8 cellular contexts compared by ENCODE assay signal in genomic region chr9:14661421-14662059, GRCh38. TPM values are rescaled to one million over a fixed set of nuclear protein-coding genes. Genes with fewer than 3 reads are reported as not detected.
A peak's percentile ranks its signal among the peaks of the same experiment; 100 is the strongest.
DNase-seq lines count a peak whose midpoint lies in the region; ATAC-seq lines count a peak whose summit lies in the region.

No MANE protein-coding gene starts in this region.

- ATAC-seq in GM19351 (IDR thresholded peaks at IDR 0.05; ENCODE audit: unreplicated experiment) = peak; percentile 75
- ATAC-seq in HG02588 (IDR thresholded peaks at IDR 0.05; ENCODE audit: unreplicated experiment) = no peak
- ATAC-seq in HG03108 (IDR thresholded peaks at IDR 0.05; ENCODE audit: unreplicated experiment) = no peak
- ATAC-seq in GM19467 (IDR thresholded peaks at IDR 0.05; ENCODE audit: unreplicated experiment) = no peak

- peak; percentile 14 for DNase-seq in AG08395 (ENCODE audit: low spot score)
- peak; percentile 78 for DNase-seq in NCI-H69 (lab: John Stamatoyannopoulos, UW)
- peak; percentile 67 for DNase-seq in dermis blood vessel endothelial cell
- DNase-seq in pons (ENCODE audit: low spot score) = peak; percentile 44

RNA-seq across cellular contexts. Expression of gene ZDHHC21, which starts 31.7 kb away (rescaled TPM):
- total RNA-seq in dermis blood vessel endothelial cell = 16.7 and 17.2 TPM in 2 replicates

Comparison
In these comparisons a context has a peak if more than half of its experiments do, and no peak if none do; other contexts are left out.
1. DNase-seq: peak in every context shown above with its lines; median percentile 78 in NCI-H69; 67 in dermis blood vessel endothelial cell; 44 in pons; 14 in AG08395.